In the genomic region with DNA sequence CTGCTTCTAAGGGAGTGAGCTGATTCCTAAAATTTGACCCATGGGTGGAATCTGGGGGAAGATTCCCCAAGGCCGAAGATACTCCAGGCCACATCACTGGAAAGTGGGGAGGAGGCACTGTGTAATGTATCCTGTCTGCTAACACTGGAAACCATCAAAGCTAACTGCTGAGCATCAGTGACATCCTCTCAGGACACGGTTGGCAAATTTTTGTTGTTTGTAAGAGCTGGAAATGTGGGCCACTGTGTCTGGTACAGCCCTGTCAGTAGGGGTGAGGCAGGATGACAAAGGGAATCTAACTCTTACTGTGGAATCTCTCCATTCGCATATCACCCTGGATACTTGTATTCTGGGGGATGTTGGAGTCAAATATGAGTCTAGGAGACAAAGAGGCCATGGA, we compare ENCODE assay signal across 28 cellular contexts. TPM values are rescaled to one million over a fixed set of nuclear protein-coding genes. Genes with fewer than 3 reads are reported as not detected.
"Had no signal": no experiment of that assay in that cellular context is flagged by ENCODE, and none has a peak within 500 bp of the region (broad histone marks: within the 10 kb centered on the region; RNA-seq: fewer than 3 reads in every experiment).

No MANE protein-coding gene starts in this region.

- H3K9me3 Mint-ChIP-seq: dendritic cell treated with granulocyte-macrophage colony-stimulating factor and Interleukin-4, amounts not matched to agents 40 ng/mL and 50 ng/mL, for 4 days; effector memory CD8-positive, alpha-beta T cell; immature natural killer cell; natural killer cell treated with Interleukin-12 subunit alpha and Interleukin-12 subunit beta and Interleukin-15 and Interleukin-18, amount 100 ng/mL, for 72 hours had no signal

- H3K36me3 ChIP-seq: esophagus squamous epithelium, gastroesophageal sphincter, neutrophil, right atrium auricular region, sigmoid colon, stomach, thoracic aorta, upper lobe of left lung, uterus had no signal

- DNase-seq: effector memory CD8-positive, alpha-beta T cell; esophagus squamous epithelium; foreskin fibroblast; immature natural killer cell; kidney; left cardiac atrium; left ventricle myocardium superior; mesenchymal stem cell; midbrain; sigmoid colon; stimulated activated CD4-positive, alpha-beta T cell treated with anti-CD3 and anti-CD28 coated beads, Interleukin-2, amount 100 ng/mL, for 24 hours; stimulated activated CD4-positive, alpha-beta T cell treated with anti-CD3 and anti-CD28 coated beads, Interleukin-4, amount 100 ng/mL, for 4 hours; stimulated activated naive CD4-positive, alpha-beta T cell; stomach; substantia nigra; upper lobe of left lung; uterus had no signal

- H3K27ac Mint-ChIP-seq: dendritic cell treated with granulocyte-macrophage colony-stimulating factor and Interleukin-4, amounts not matched to agents 40 ng/mL and 50 ng/mL, for 4 days; immature natural killer cell; natural killer cell treated with Interleukin-12 subunit alpha and Interleukin-12 subunit beta and Interleukin-15 and Interleukin-18, amount 100 ng/mL, for 72 hours had no signal

- ATAC-seq: effector memory CD8-positive, alpha-beta T cell; gastroesophageal sphincter; left cardiac atrium; left ventricle myocardium superior; natural killer cell treated with Interleukin-12 subunit alpha and Interleukin-12 subunit beta and Interleukin-15 and Interleukin-18, amount 100 ng/mL, for 72 hours had no signal

- H3K4me1 Mint-ChIP-seq: immature natural killer cell had no signal

- H3K27me3 ChIP-seq: right atrium auricular region had no signal

- H3K9me3 ChIP-seq: esophagus squamous epithelium, gastroesophageal sphincter, neutrophil, right atrium auricular region, sigmoid colon, stomach, thoracic aorta, upper lobe of left lung, uterus had no signal

- H3K4me1 ChIP-seq: gastroesophageal sphincter, right atrium auricular region, sigmoid colon, uterus had no signal

- H3K4me3 Mint-ChIP-seq: dendritic cell treated with granulocyte-macrophage colony-stimulating factor and Interleukin-4, amounts not matched to agents 40 ng/mL and 50 ng/mL, for 4 days; effector memory CD8-positive, alpha-beta T cell; immature natural killer cell; natural killer cell treated with Interleukin-12 subunit alpha and Interleukin-12 subunit beta and Interleukin-15 and Interleukin-18, amount 100 ng/mL, for 72 hours had no signal

- H3K4me3 ChIP-seq: esophagus squamous epithelium, gastroesophageal sphincter, lung, right atrium auricular region, sigmoid colon, skin epidermis, stomach, thoracic aorta, upper lobe of left lung, uterus had no signal

- H3K27ac ChIP-seq: esophagus squamous epithelium, gastroesophageal sphincter, neutrophil, right atrium auricular region, sigmoid colon, skin epidermis, stomach, thoracic aorta, upper lobe of left lung, uterus had no signal

- H3K36me3 Mint-ChIP-seq: immature natural killer cell; natural killer cell treated with Interleukin-12 subunit alpha and Interleukin-12 subunit beta and Interleukin-15 and Interleukin-18, amount 100 ng/mL, for 72 hours had no signal

RNA-seq across cellular contexts. Expression of a gene that starts 17.0 kb away (rescaled TPM):
- total RNA-seq: epithelial cell of proximal tubule; esophagus squamous epithelium; gastroesophageal sphincter; kidney; left cardiac atrium; left ventricle myocardium superior; lung; natural killer cell treated with Interleukin-12 subunit alpha and Interleukin-12 subunit beta and Interleukin-15 and Interleukin-18, amount 100 ng/mL, for 72 hours; osteoblast; pulmonary artery endothelial cell; right atrium auricular region; sigmoid colon; stomach; thoracic aorta; upper lobe of left lung; uterus had no signal
- polyA plus RNA-seq: immature natural killer cell, lung, sigmoid colon, stomach had no signal

RNA-seq across cellular contexts. Expression of a gene that starts 21.4 kb away (rescaled TPM):
- total RNA-seq: epithelial cell of proximal tubule; esophagus squamous epithelium; gastroesophageal sphincter; kidney; left cardiac atrium; left ventricle myocardium superior; lung; natural killer cell treated with Interleukin-12 subunit alpha and Interleukin-12 subunit beta and Interleukin-15 and Interleukin-18, amount 100 ng/mL, for 72 hours; osteoblast; pulmonary artery endothelial cell; right atrium auricular region; sigmoid colon; stomach; thoracic aorta; upper lobe of left lung; uterus had no signal
- polyA plus RNA-seq: immature natural killer cell, lung, sigmoid colon, stomach had no signal

RNA-seq across cellular contexts. Expression of a gene that starts 22.6 kb away (rescaled TPM):
- total RNA-seq: left ventricle myocardium superior; natural killer cell treated with Interleukin-12 subunit alpha and Interleukin-12 subunit beta and Interleukin-15 and Interleukin-18, amount 100 ng/mL, for 72 hours; stomach; thoracic aorta had no signal

RNA-seq across cellular contexts. Expression of a gene that starts 37.7 kb away (rescaled TPM):
- total RNA-seq: epithelial cell of proximal tubule; esophagus squamous epithelium; gastroesophageal sphincter; kidney; left cardiac atrium; left ventricle myocardium superior; natural killer cell treated with Interleukin-12 subunit alpha and Interleukin-12 subunit beta and Interleukin-15 and Interleukin-18, amount 100 ng/mL, for 72 hours; osteoblast; pulmonary artery endothelial cell; right atrium auricular region; sigmoid colon; stomach; uterus had no signal
- polyA plus RNA-seq: immature natural killer cell had no signal

RNA-seq across cellular contexts. Expression of a gene that starts 45.8 kb away (rescaled TPM):
- total RNA-seq: esophagus squamous epithelium; gastroesophageal sphincter; left cardiac atrium; left ventricle myocardium superior; lung; natural killer cell treated with Interleukin-12 subunit alpha and Interleukin-12 subunit beta and Interleukin-15 and Interleukin-18, amount 100 ng/mL, for 72 hours; osteoblast; pulmonary artery endothelial cell; right atrium auricular region; stomach; thoracic aorta; upper lobe of left lung; uterus had no signal
- polyA plus RNA-seq: immature natural killer cell, lung, stomach had no signal
